Comparison of ENCODE assay signal across 23 cellular contexts in genomic region chr6:157672726-157673412, GRCh38.
DNase-seq lines count a peak whose midpoint lies in the region; ATAC-seq, FAIRE-seq and TF ChIP-seq lines count a peak whose summit lies in the region.
"Had no signal": no experiment of that assay in that cellular context is flagged by ENCODE, and none has a peak within 500 bp of the region (broad histone marks: within the 10 kb centered on the region; RNA-seq: fewer than 3 reads in every experiment).

No MANE protein-coding gene starts in this region.

- intact Hi-C loops in activated CD4-positive, alpha-beta T cell treated with anti-CD3 and anti-CD28 coated beads, Interleukin-2, amount 10 ng/mL, durations not matched to agents 24 days and 14 days (cut with micrococcal nuclease), result no loop called here

- TF ChIP-seq CTCF in astrocyte (IDR thresholded peaks at IDR 0.05; ENCODE audit: insufficient read depth, low read depth, low read length), result no peak

- H3K4me1 ChIP-seq in astrocyte (ENCODE audit: insufficient read depth, low read length) (peaks cover 11% of the 10 kb centered on the region), neuronal stem cell (ENCODE audit: control insufficient read depth in 2 of 2, insufficient read depth in 1 of 2, low read depth in 1 of 2, low read length in 2 of 2) (peaks cover 2 to 6% of the 10 kb centered on the region in 2 donors)

- no peak overlapping the region for H3K23ac ChIP-seq in neuronal stem cell (ENCODE audit: low read depth, low read length, poor library complexity)

- no peak overlapping the region for H4K91ac ChIP-seq in neuronal stem cell (ENCODE audit: low read depth, low read length, poor library complexity)

- WGBS in neuronal stem cell (ENCODE audit: extremely low coverage in 2 of 2, insufficient read length in 2 of 2, insufficient replicate concordance in 1 of 2), 2 donors, result no CpG with 5 or more reads among the region's 37 CpGs

- no peak for ATAC-seq in GM19035 (IDR thresholded peaks at IDR 0.05; ENCODE audit: unreplicated experiment)
- ATAC-seq: HepG2, SK-N-SH treated with all-trans-retinoic acid at 6 μM for 48 hours had no signal

- H3K79me2 ChIP-seq in astrocyte (ENCODE audit: insufficient read depth, low read length), result no peaks in the 10 kb centered on the region

- H3K27me3 Mint-ChIP-seq in activated CD4-positive, alpha-beta T cell treated with anti-CD3 and anti-CD28 coated beads, Interleukin-2, amount 10 ng/mL, durations not matched to agents 24 days and 14 days, result peaks cover 2% of the 10 kb centered on the region
- peaks cover 9% of the 10 kb centered on the region for H3K27me3 Mint-ChIP-seq in astrocyte (ENCODE audit: low read depth, unreplicated experiment)

- H2BK5ac ChIP-seq in neuronal stem cell (ENCODE audit: low read length), result no peak overlapping the region

- H3K4ac ChIP-seq in neuronal stem cell (ENCODE audit: low read length), result no peak overlapping the region

- H2BK15ac ChIP-seq in neuronal stem cell (ENCODE audit: low read length), result no peak overlapping the region

- H3K4me3 Mint-ChIP-seq in activated CD4-positive, alpha-beta T cell treated with anti-CD3 and anti-CD28 coated beads, Interleukin-2, amount 10 ng/mL, durations not matched to agents 24 days and 14 days, result no peak overlapping the region
- peak overlapping the region; percentile 68 for H3K4me3 Mint-ChIP-seq in astrocyte (ENCODE audit: unreplicated experiment)

- H2AFZ ChIP-seq in astrocyte (ENCODE audit: low read depth, low read length), result no peak overlapping the region
- no peak overlapping the region for H2AFZ ChIP-seq in neuronal stem cell (ENCODE audit: low read length)

- no peaks in the 10 kb centered on the region for H3K79me1 ChIP-seq in neuronal stem cell (ENCODE audit: low read depth, low read length)

- H3K4me3 ChIP-seq in astrocyte (ENCODE audit: insufficient read depth, low read depth, low read length), result no peak overlapping the region
- no peak overlapping the region for H3K4me3 ChIP-seq in neuronal stem cell (ENCODE audit: low read length in 2 of 2)
- H3K4me3 ChIP-seq: SJCRH30 had no signal

- H3K9me3 ChIP-seq in astrocyte (ENCODE audit: insufficient read depth, low read depth, low read length), result no peaks in the 10 kb centered on the region
- no peaks in the 10 kb centered on the region for H3K9me3 ChIP-seq in neuronal stem cell (replicated peaks in 1 of 2; ENCODE audit: control insufficient read depth in 2 of 2, insufficient read depth in 1 of 2, low read depth in 1 of 2, low read length in 2 of 2)
- H3K9me3 ChIP-seq: SJCRH30 had no signal

- peaks cover 9% of the 10 kb centered on the region for H3K4me1 Mint-ChIP-seq in activated CD4-positive, alpha-beta T cell treated with anti-CD3 and anti-CD28 coated beads, Interleukin-2, amount 10 ng/mL, durations not matched to agents 24 days and 14 days
- H3K4me1 Mint-ChIP-seq in astrocyte (ENCODE audit: low read depth, unreplicated experiment), result peaks cover 3% of the 10 kb centered on the region

- H3K36me3 ChIP-seq in astrocyte (ENCODE audit: insufficient read depth, low read length), result no peaks in the 10 kb centered on the region
- H3K36me3 ChIP-seq in neuronal stem cell (replicated peaks in 1 of 2; ENCODE audit: control insufficient read depth in 2 of 2, insufficient read depth in 2 of 2, low read length in 2 of 2), result no peaks in the 10 kb centered on the region
- H3K36me3 ChIP-seq: SJCRH30 had no signal

- no peaks in the 10 kb centered on the region for H4K20me1 ChIP-seq in astrocyte (ENCODE audit: insufficient read depth, low read length)

- no peak overlapping the region for H2AK5ac ChIP-seq in neuronal stem cell (ENCODE audit: low read depth, low read length)

- no peaks in the 10 kb centered on the region for H3K27me3 ChIP-seq in astrocyte (ENCODE audit: insufficient read depth, low read length)
- no peaks in the 10 kb centered on the region for H3K27me3 ChIP-seq in neuronal stem cell (ENCODE audit: control insufficient read depth in 3 of 3, insufficient read depth in 3 of 3, low read depth in 1 of 3, low read length in 3 of 3)
- H3K27me3 ChIP-seq: SJCRH30 had no signal

- no peak overlapping the region for H3K27ac ChIP-seq in astrocyte (ENCODE audit: low read depth, low read length)
- no peak overlapping the region for H3K27ac ChIP-seq in neuronal stem cell (replicated peaks; ENCODE audit: low read length)
- H3K27ac ChIP-seq: SJCRH30 had no signal

- no peaks in the 10 kb centered on the region for H3K36me3 Mint-ChIP-seq in activated CD4-positive, alpha-beta T cell treated with anti-CD3 and anti-CD28 coated beads, Interleukin-2, amount 10 ng/mL, durations not matched to agents 24 days and 14 days (ENCODE audit: low read depth)
- peaks cover 4% of the 10 kb centered on the region for H3K36me3 Mint-ChIP-seq in astrocyte (ENCODE audit: low read depth, unreplicated experiment)

- peak overlapping the region; percentile 41 for H3K27ac Mint-ChIP-seq in activated CD4-positive, alpha-beta T cell treated with anti-CD3 and anti-CD28 coated beads, Interleukin-2, amount 10 ng/mL, durations not matched to agents 24 days and 14 days
- no peak overlapping the region for H3K27ac Mint-ChIP-seq in astrocyte (ENCODE audit: unreplicated experiment)

- no peak overlapping the region for H4K8ac ChIP-seq in neuronal stem cell (ENCODE audit: low read depth, low read length)

- FAIRE-seq in astrocyte (lab: Jason Lieb, UNC), result no peak
- FAIRE-seq: GM12892, GM19239, HepG2, RCC 7860 had no signal

- H3K14ac ChIP-seq in neuronal stem cell (ENCODE audit: low read length), result no peak overlapping the region

- no peak for DNase-seq in activated CD4-positive, alpha-beta T cell treated with anti-CD3 and anti-CD28 coated beads, Interleukin-2, amount 10 ng/mL, durations not matched to agents 24 days and 14 days
- no peak for DNase-seq in activated CD4-positive, alpha-beta T cell treated with anti-CD3 and anti-CD28 coated beads, Interleukin-2, amount 50 U/mL, for 4 hours
- peak; percentile 63 to 91 for DNase-seq in NCI-H526 (lab: John Stamatoyannopoulos, UW)
- DNase-seq in astrocyte (ENCODE audit: low read depth), result no peak
- no peak for DNase-seq in neuronal stem cell (ENCODE audit: low spot score)
- DNase-seq in amniotic stem cell (lab: John Stamatoyannopoulos, UW), result no peak
- DNase-seq: Calu3, DMS153, DND-41, Kasumi-1, NCI-H1092 treated with DMSO at 0.1 percent for 48 hours, NCI-H1436, NCI-H1930, NCI-H2107, NCI-H446 treated with DMSO at 0.1 percent for 48 hours, NCI-H774, SJCRH30 had no signal

- H2BK120ac ChIP-seq in neuronal stem cell (ENCODE audit: low read depth, low read length), result no peak overlapping the region

- H3K9ac ChIP-seq in astrocyte (ENCODE audit: low read length) (no peak overlapping the region), neuronal stem cell (ENCODE audit: low read depth, low read length, poor library complexity) (peak overlapping the region; percentile 45)

- H3K4me2 ChIP-seq in astrocyte (ENCODE audit: low read length), result no peak overlapping the region
- H3K4me2 ChIP-seq in neuronal stem cell (ENCODE audit: insufficient read depth, low read length, poor library complexity, severe bottlenecking), result no peak overlapping the region

- no peaks in the 10 kb centered on the region for H3K9me3 Mint-ChIP-seq in activated CD4-positive, alpha-beta T cell treated with anti-CD3 and anti-CD28 coated beads, Interleukin-2, amount 10 ng/mL, durations not matched to agents 24 days and 14 days
- H3K9me3 Mint-ChIP-seq in astrocyte (ENCODE audit: unreplicated experiment), result no peaks in the 10 kb centered on the region

- no peak overlapping the region for H3K18ac ChIP-seq in neuronal stem cell (ENCODE audit: low read length)

- no peak overlapping the region for H2BK12ac ChIP-seq in neuronal stem cell (ENCODE audit: low read length)

Comparison
In these comparisons a context has a peak if more than half of its experiments do, and no peak if none do; other contexts are left out.
1. DNase-seq: peak in NCI-H526 (2 of 2); none in activated CD4-positive, alpha-beta T cell treated with anti-CD3 and anti-CD28 coated beads, Interleukin-2, amount 10 ng/mL, durations not matched to agents 24 days and 14 days (single experiment), activated CD4-positive, alpha-beta T cell treated with anti-CD3 and anti-CD28 coated beads, Interleukin-2, amount 50 U/mL, for 4 hours (0 of 2), astrocyte (single experiment), neuronal stem cell (single experiment) and amniotic stem cell (single experiment).